8 cellular contexts compared by ENCODE assay signal in the genomic region with DNA sequence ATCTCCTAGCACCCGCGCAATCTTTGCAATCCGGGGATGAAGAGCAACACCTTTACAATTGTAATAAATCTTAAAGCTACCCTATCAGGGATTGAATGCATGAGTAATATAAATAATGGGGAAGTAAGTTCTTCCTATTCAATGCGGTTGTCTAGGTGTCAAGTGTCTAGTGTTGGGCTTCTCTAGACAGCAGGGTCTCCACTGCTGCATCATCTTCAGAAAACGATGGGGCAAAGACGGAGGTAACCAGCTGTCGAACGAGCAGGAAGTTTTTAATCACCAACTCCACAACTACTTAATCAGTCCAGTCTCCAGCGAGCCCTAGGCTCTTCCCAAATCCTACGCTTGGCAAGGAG. TPM values are rescaled to one million over a fixed set of nuclear protein-coding genes. Genes with fewer than 3 reads are reported as not detected.
DNase-seq lines count a peak whose midpoint lies in the region; ATAC-seq and TF ChIP-seq lines count a peak whose summit lies in the region.

No MANE protein-coding gene starts in this region.

- no peaks in the 10 kb centered on the region for H3K9me2 ChIP-seq in PC-3 (replicated peaks; ENCODE audit: low read length)

- peaks cover 21% of the 10 kb centered on the region for H3K4me1 ChIP-seq in PC-3 (ENCODE audit: insufficient read depth, low read length)

- intact Hi-C loops in PC-3 (cut with micrococcal nuclease) = loop anchor here (1.0 to 5.0 kb wide), 5 partner anchors 138 to 1342 kb away; a partner anchor contains a TSS

- peak overlapping the region; percentile 94 for H2AFZ ChIP-seq in PC-3 (ENCODE audit: low read length)

- H3K4me3 Mint-ChIP-seq in endothelial cell (ENCODE audit: unreplicated experiment) (peak overlapping the region; percentile 96), osteocyte (ENCODE audit: unreplicated experiment) (peak overlapping the region; percentile 95)

- CTCF ChIA-PET in PC-3 (lab: Charles Lee) = interaction anchor here (1.6 kb wide), 1 partner anchor 472 kb away, joined by 8 read pairs; no protein-coding TSS in a partner anchor

- H3K27me3 Mint-ChIP-seq in endothelial cell (ENCODE audit: unreplicated experiment) = peaks cover 2% of the 10 kb centered on the region
- H3K27me3 Mint-ChIP-seq in osteocyte (ENCODE audit: unreplicated experiment) = peaks cover 3% of the 10 kb centered on the region

- H3K36me3 ChIP-seq in PC-3 (ENCODE audit: low read depth, low read length) = no peaks in the 10 kb centered on the region

- H3K27ac Mint-ChIP-seq in endothelial cell (ENCODE audit: unreplicated experiment) (peak overlapping the region; percentile 99), osteocyte (ENCODE audit: unreplicated experiment) (peak overlapping the region; percentile 100)

- POLR2A ChIA-PET in PC-3 (lab: Charles Lee; ENCODE audit: unreplicated experiment) = no interaction called here

- no peaks in the 10 kb centered on the region for H3F3A ChIP-seq in PC-3 (ENCODE audit: low read length, unreplicated experiment)

- H3K9me3 ChIP-seq in PC-3 (ENCODE audit: low read length) = no peaks in the 10 kb centered on the region

- H3K79me2 ChIP-seq in PC-3 (ENCODE audit: low read length) = peaks cover 51% of the 10 kb centered on the region

- TSS peak; percentile 56 for BruUV-seq in PC-3 (replicated peaks; lab: Mats Ljungman, UMichigan)

- peaks cover 4% of the 10 kb centered on the region for H3K9me3 Mint-ChIP-seq in endothelial cell (ENCODE audit: unreplicated experiment)
- no peaks in the 10 kb centered on the region for H3K9me3 Mint-ChIP-seq in osteocyte (ENCODE audit: unreplicated experiment)

- H3K36me3 Mint-ChIP-seq in endothelial cell (ENCODE audit: low read depth, unreplicated experiment) = peaks cover 15% of the 10 kb centered on the region
- H3K36me3 Mint-ChIP-seq in osteocyte (ENCODE audit: unreplicated experiment) = no peaks in the 10 kb centered on the region

- H3K4me3 ChIP-seq in PC-3 (ENCODE audit: low read length) = peak overlapping the region; percentile 94

- TF ChIP-seq CTCF in PC-3 (conservative IDR thresholded peaks at IDR 0.05; ENCODE audit: low read depth, low read length) (no peak), endothelial cell (IDR thresholded peaks at IDR 0.05; ENCODE audit: unreplicated experiment) (no peak), osteocyte (IDR thresholded peaks at IDR 0.05) (no peak)

- DNase-seq in NCI-H1436 (lab: John Stamatoyannopoulos, UW) (peak; percentile 14), NCI-H1436 treated with DMSO at 0.1 percent for 48 hours (lab: John Stamatoyannopoulos, UW) (no peak), PC-3 (peak; percentile 5), endothelial cell (ENCODE audit: low spot score) (no peak), osteocyte (ENCODE audit: extremely low spot score, unreplicated experiment) (no peak), SHP77 treated with DMSO at 0.1 percent for 48 hours (lab: John Stamatoyannopoulos, UW) (no peak)
- no peak for DNase-seq in activated effector memory CD4-positive, alpha-beta T cell treated with anti-CD3 and anti-CD28 coated beads, Interleukin-2, amount 50 U/mL, for 16 hours

- H4K20me1 ChIP-seq in PC-3 (ENCODE audit: low read length) = no peaks in the 10 kb centered on the region

- peak; percentile 24 for ATAC-seq in HG02642 (IDR thresholded peaks at IDR 0.05; ENCODE audit: poor library complexity, unreplicated experiment)
- peak; percentile 1 for ATAC-seq in PC-3

- H3K27ac ChIP-seq in PC-3 (ENCODE audit: low read length) = peak overlapping the region; percentile 86

- H3K4me2 ChIP-seq in PC-3 (ENCODE audit: low read length) = peak overlapping the region; percentile 90

- H3K9ac ChIP-seq in PC-3 (ENCODE audit: low read length) = peak overlapping the region; percentile 94

- H3K27me3 ChIP-seq in PC-3 (ENCODE audit: low read length) = no peaks in the 10 kb centered on the region

- H3K4me1 Mint-ChIP-seq in endothelial cell (ENCODE audit: unreplicated experiment) = peaks cover 12% of the 10 kb centered on the region
- peaks cover 30% of the 10 kb centered on the region for H3K4me1 Mint-ChIP-seq in osteocyte (ENCODE audit: unreplicated experiment)

RNA-seq across cellular contexts. Expression of a gene that starts 0.6 kb away (rescaled TPM):
- total RNA-seq in PC-3 (2014; rRNA removed) (18.0 and 21.0 TPM in 2 replicates), endothelial cell (ENCODE audit: unreplicated experiment) (22.9 TPM), osteocyte (40.4 and 43.0 TPM in 2 replicates)

Comparison
In these comparisons a context has a peak if more than half of its experiments do, and no peak if none do; other contexts are left out.
1. DNase-seq: peak in NCI-H1436 (single experiment) and PC-3 (single experiment); none in NCI-H1436 treated with DMSO at 0.1 percent for 48 hours (single experiment), endothelial cell (single experiment), osteocyte (single experiment), SHP77 treated with DMSO at 0.1 percent for 48 hours (single experiment) and activated effector memory CD4-positive, alpha-beta T cell treated with anti-CD3 and anti-CD28 coated beads, Interleukin-2, amount 50 U/mL, for 16 hours (single experiment).